In the genomic region with DNA sequence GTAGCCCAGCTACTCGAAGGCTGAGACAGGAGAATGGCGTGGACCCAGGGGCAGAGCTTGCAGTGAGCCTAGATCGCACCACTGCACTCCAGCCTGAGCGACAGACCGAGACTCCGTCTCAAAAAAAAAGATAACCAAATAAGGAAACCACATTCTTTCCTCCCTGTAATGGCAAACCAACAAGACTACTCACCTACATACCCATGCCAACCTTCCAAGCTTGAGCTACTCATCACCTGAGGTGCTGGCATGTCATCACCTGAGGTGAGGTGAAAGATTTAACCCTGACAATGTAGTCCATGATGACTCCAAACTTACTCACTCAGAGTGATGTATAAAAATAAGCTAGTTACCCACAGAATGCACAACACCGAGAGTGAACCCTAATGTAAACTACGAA, we compare ENCODE assay signal across 1 cellular context.
TF ChIP-seq lines count a peak whose summit lies in the region.

No MANE protein-coding gene starts in this region.

TF ChIP-seq in GM12878, 131 proteins besides CTCF, POLR2A, EP300 and RAD21 (continued from another document):
- TF ChIP-seq, protein P1, sequence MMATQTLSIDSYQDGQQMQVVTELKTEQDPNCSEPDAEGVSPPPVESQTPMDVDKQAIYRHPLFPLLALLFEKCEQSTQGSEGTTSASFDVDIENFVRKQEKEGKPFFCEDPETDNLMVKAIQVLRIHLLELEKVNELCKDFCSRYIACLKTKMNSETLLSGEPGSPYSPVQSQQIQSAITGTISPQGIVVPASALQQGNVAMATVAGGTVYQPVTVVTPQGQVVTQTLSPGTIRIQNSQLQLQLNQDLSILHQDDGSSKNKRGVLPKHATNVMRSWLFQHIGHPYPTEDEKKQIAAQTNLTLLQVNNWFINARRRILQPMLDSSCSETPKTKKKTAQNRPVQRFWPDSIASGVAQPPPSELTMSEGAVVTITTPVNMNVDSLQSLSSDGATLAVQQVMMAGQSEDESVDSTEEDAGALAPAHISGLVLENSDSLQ (IDR thresholded peaks at IDR 0.05), result peak; percentile 64; the same call in 1 of the 2 replicates
- 0 out of 4 replicates have a peak, but pooled peaks of 1 of the 2 experiments have one; percentile 47 for TF ChIP-seq SRF (IDR thresholded peaks at IDR 0.05; ENCODE audit: low read depth in 2 of 2, low read length in 2 of 2)
